ENCODE assay signal across 9 cellular contexts in the genomic region with DNA sequence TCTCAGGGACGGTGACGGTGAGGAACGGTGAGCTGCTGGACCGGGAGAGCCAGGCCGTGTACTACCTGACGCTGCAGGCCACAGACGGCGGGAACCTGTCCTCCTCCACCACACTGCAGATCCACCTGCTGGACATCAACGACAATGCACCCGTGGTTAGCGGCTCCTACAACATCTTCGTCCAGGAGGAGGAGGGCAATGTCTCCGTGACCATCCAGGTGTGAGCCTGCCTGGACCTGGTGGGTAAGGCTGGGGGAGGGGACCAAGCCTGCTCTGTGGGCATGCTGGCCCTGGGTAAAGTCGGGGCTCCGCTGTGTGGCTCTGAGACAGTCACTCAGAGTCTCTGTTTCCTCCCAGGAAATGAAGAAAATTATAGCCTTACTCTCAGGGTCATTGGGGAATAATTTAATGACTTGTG. TPM values are rescaled to one million over a fixed set of nuclear protein-coding genes. Genes with fewer than 3 reads are reported as not detected.
DNase-seq lines count a peak whose midpoint lies in the region; ATAC-seq and TF ChIP-seq lines count a peak whose summit lies in the region.
"Had no signal": no experiment of that assay in that cellular context is flagged by ENCODE, and none has a peak within 500 bp of the region (broad histone marks: within the 10 kb centered on the region; RNA-seq: fewer than 3 reads in every experiment).

No MANE protein-coding gene starts in this region.

- H3K79me2 ChIP-seq in trophoblast cell (ENCODE audit: control insufficient read depth, insufficient read depth, low read length, poor library complexity), result no peaks in the 10 kb centered on the region

- no peak overlapping the region for H3K4ac ChIP-seq in trophoblast cell (ENCODE audit: low read depth, low read length)

- H2AFZ ChIP-seq in trophoblast cell (ENCODE audit: insufficient read depth, low read length, poor library complexity), result no peak overlapping the region

- no peak overlapping the region for H3K18ac ChIP-seq in trophoblast cell (ENCODE audit: low read length)

- no peak overlapping the region for H3K14ac ChIP-seq in trophoblast cell (ENCODE audit: low read length)

- no peak overlapping the region for H3K4me2 ChIP-seq in trophoblast cell (ENCODE audit: low read length)

- no peaks in the 10 kb centered on the region for H3K9me3 ChIP-seq in esophagus squamous epithelium
- H3K9me3 ChIP-seq in trophoblast cell (ENCODE audit: insufficient read depth, low read depth, low read length), result peaks cover 8% of the 10 kb centered on the region

- intact Hi-C loops in esophagus squamous epithelium (cut with DNase I), result no loop called here

- no peak overlapping the region for H3K23ac ChIP-seq in trophoblast cell (ENCODE audit: low read length)

- 20 to 38% methylated on average over 1 to 7 of the region's 15 CpGs for WGBS in esophagus squamous epithelium, 2 donors
- no CpG with 5 or more reads among the region's 15 CpGs for WGBS in trophoblast cell (ENCODE audit: extremely low coverage, insufficient coverage, insufficient read length)

- H3K27me3 ChIP-seq in esophagus squamous epithelium (peaks cover 0 to 11% (median 0%) of the 10 kb centered on the region in 4 donors), trophoblast cell (ENCODE audit: insufficient read depth, low read length) (no peaks in the 10 kb centered on the region)

- TF ChIP-seq CTCF in esophagus squamous epithelium (IDR thresholded peaks at IDR 0.05), result peak; percentile 14 to 81 (median 65)

- H3K27ac ChIP-seq in esophagus squamous epithelium (no peak overlapping the region), trophoblast cell (ENCODE audit: low read depth, low read length) (no peak overlapping the region)

- H3K4me3 ChIP-seq in esophagus squamous epithelium, result no peak overlapping the region
- no peak overlapping the region for H3K4me3 ChIP-seq in trophoblast cell (ENCODE audit: low read depth, low read length)

- no peak overlapping the region for H2BK120ac ChIP-seq in trophoblast cell (ENCODE audit: insufficient read depth, low read length, poor library complexity)

- peak; percentile 51 for DNase-seq in Daoy (ENCODE audit: low read depth)
- peak; percentile 7 to 11 for DNase-seq in Kasumi-1 (lab: John Stamatoyannopoulos, UW)
- peak; percentile 42 for DNase-seq in activated CD4-positive, alpha-beta T cell treated with anti-CD3 and anti-CD28 coated beads, Interleukin-2, amount 50 U/mL, for 1 hour
- DNase-seq in esophagus squamous epithelium (lab: John Stamatoyannopoulos, UW), result no peak
- DNase-seq in trophoblast cell, result peak; percentile 81 to 90
- no peak for DNase-seq in NK-92 treated with Interleukin-12 subunit alpha and Interleukin-12 subunit beta, amount 100 ng/mL, for 24 hours (lab: John Stamatoyannopoulos, UW)
- DNase-seq in NCI-H2081 (lab: John Stamatoyannopoulos, UW), result no peak

- TF ChIP-seq POLR2A in esophagus squamous epithelium (IDR thresholded peaks at IDR 0.05), result no peak

- no peak overlapping the region for H2BK5ac ChIP-seq in trophoblast cell (ENCODE audit: low read depth, low read length, poor library complexity)

- H4K8ac ChIP-seq in trophoblast cell (ENCODE audit: low read depth, low read length), result no peak overlapping the region

- no peaks in the 10 kb centered on the region for H3K79me1 ChIP-seq in trophoblast cell (ENCODE audit: low read length)

- H2AK5ac ChIP-seq in trophoblast cell (ENCODE audit: low read length), result no peak overlapping the region

- no peak overlapping the region for H3K9ac ChIP-seq in trophoblast cell (ENCODE audit: low read length)

- H2BK12ac ChIP-seq in trophoblast cell (ENCODE audit: low read length), result no peak overlapping the region

- H4K12ac ChIP-seq in trophoblast cell (ENCODE audit: low read depth, low read length), result no peak overlapping the region

- peaks cover 0 to 11% (median 0%) of the 10 kb centered on the region in 3 donors for H3K4me1 ChIP-seq in esophagus squamous epithelium
- no peaks in the 10 kb centered on the region for H3K4me1 ChIP-seq in trophoblast cell (ENCODE audit: control insufficient read depth in 1 of 2, insufficient read depth in 2 of 2, low read length in 2 of 2)

- H3K36me3 ChIP-seq in esophagus squamous epithelium (no peaks in the 10 kb centered on the region), trophoblast cell (ENCODE audit: control insufficient read depth in 1 of 2, insufficient read depth in 2 of 2, low read length in 2 of 2) (no peaks in the 10 kb centered on the region)

- no peak overlapping the region for H4K91ac ChIP-seq in trophoblast cell (ENCODE audit: low read depth, low read length)

- no peak for ATAC-seq in GM21381 (IDR thresholded peaks at IDR 0.05; ENCODE audit: unreplicated experiment)

RNA-seq across cellular contexts. Expression of a gene that starts 29.3 kb away (rescaled TPM):
- total RNA-seq in Daoy (2014; rRNA removed; shearing (Covaris generic)), result 0.36 TPM in 1 of 2 replicates, not detected in the other
- total RNA-seq in esophagus squamous epithelium, result under 1 TPM in 1 of 4 donors, not detected in 3; under 0.01 TPM
- 0.01 and 0.04 TPM in 2 replicates for polyA plus RNA-seq in trophoblast cell (2013)
- total RNA-seq: skeletal muscle tissue had no signal

RNA-seq across cellular contexts. Expression of a gene that starts 31.6 kb away (rescaled TPM):
- 12.3 and 13.6 TPM in 2 replicates for total RNA-seq in Daoy (2014; rRNA removed; shearing (Covaris generic))
- total RNA-seq in esophagus squamous epithelium, result 1 to 10 TPM in 3 of 4 donors, under 1 TPM in 1; 0.57 to 4.6 (median 2.2) TPM
- 1.4 and 1.5 TPM in 2 replicates for polyA plus RNA-seq in trophoblast cell (2013)

RNA-seq across cellular contexts. Expression of a gene that starts 41.2 kb away (rescaled TPM):
- total RNA-seq in Daoy (2014; rRNA removed; shearing (Covaris generic)), result 9.5 and 10.4 TPM in 2 replicates
- total RNA-seq in esophagus squamous epithelium, result 10 to 100 TPM in 3 of 4 donors, 1 to 10 TPM in 1; 8.8 to 23.1 (median 15.5) TPM
- polyA plus RNA-seq in trophoblast cell (2013), result 49.2 and 50.6 TPM in 2 replicates

RNA-seq across cellular contexts. Expression of a gene that starts 51.9 kb away (rescaled TPM):
- total RNA-seq in Daoy (2014; rRNA removed; shearing (Covaris generic)), result 0.11 TPM in 1 of 2 replicates, not detected in the other
- total RNA-seq in esophagus squamous epithelium, result not detected
- 0.11 TPM in 1 of 2 replicates, not detected in the other for polyA plus RNA-seq in trophoblast cell (2013)
- total RNA-seq: skeletal muscle tissue had no signal

RNA-seq across cellular contexts. Expression of a gene that starts 52.1 kb away (rescaled TPM):
- total RNA-seq in Daoy (2014; rRNA removed; shearing (Covaris generic)), result not detected in 2 replicates
- not detected for total RNA-seq in esophagus squamous epithelium
- 0.55 and 0.62 TPM in 2 replicates for polyA plus RNA-seq in trophoblast cell (2013)
- total RNA-seq: skeletal muscle tissue had no signal

Comparison
In these comparisons a context has a peak if more than half of its experiments do, and no peak if none do; other contexts are left out.
1. DNase-seq: peak in Daoy (single experiment), Kasumi-1 (2 of 2), activated CD4-positive, alpha-beta T cell treated with anti-CD3 and anti-CD28 coated beads, Interleukin-2, amount 50 U/mL, for 1 hour (single experiment) and trophoblast cell (2 of 2); none in esophagus squamous epithelium (single experiment), NK-92 treated with Interleukin-12 subunit alpha and Interleukin-12 subunit beta, amount 100 ng/mL, for 24 hours (single experiment) and NCI-H2081 (0 of 2).